ENCODE assay signal across 27 cellular contexts in genomic region chr2:120320318-120320851, GRCh38. TPM values are rescaled to one million over a fixed set of nuclear protein-coding genes. Genes with fewer than 3 reads are reported as not detected.
A peak's percentile ranks its signal among the peaks of the same experiment; 100 is the strongest.
DNase-seq lines count a peak whose midpoint lies in the region; ATAC-seq and TF ChIP-seq lines count a peak whose summit lies in the region.
"Had no signal": no experiment of that assay in that cellular context is flagged by ENCODE, and none has a peak within 500 bp of the region (broad histone marks: within the 10 kb centered on the region; RNA-seq: fewer than 3 reads in every experiment).

No MANE protein-coding gene starts in this region.

- H3K9me3 ChIP-seq in SJCRH30 (replicated peaks) (no peaks in the 10 kb centered on the region), neutrophil (no peaks in the 10 kb centered on the region)
- H3K9me3 ChIP-seq: heart left ventricle, thoracic aorta had no signal

- H3K4me3 ChIP-seq in AG10803 (ENCODE audit: low read length) (no peak overlapping the region), SJCRH30 (no peak overlapping the region), neutrophil (ENCODE audit: low read depth in 1 of 2, low read length in 1 of 2) (peak overlapping the region; percentile 11 to 36)
- H3K4me3 ChIP-seq: coronary artery, heart left ventricle, skin epidermis, thoracic aorta had no signal

- H3K27me3 Mint-ChIP-seq in activated CD4-positive, alpha-beta memory T cell treated with anti-CD3 and anti-CD28 coated beads for 36 hours = no peaks in the 10 kb centered on the region
- H3K27me3 Mint-ChIP-seq: activated CD4-positive, alpha-beta T cell treated with anti-CD3 and anti-CD28 coated beads, Interleukin-2, amount 10 ng/mL, durations not matched to agents 7 days and 5 days; activated naive CD8-positive, alpha-beta T cell treated with anti-CD3 and anti-CD28 coated beads for 36 hours; activated T-cell treated with anti-CD3 and anti-CD28 coated beads, Interleukin-2, amount 50 U/mL, for 24 hours; CD4-positive, alpha-beta memory T cell; naive thymus-derived CD8-positive, alpha-beta T cell; stimulated activated naive CD8-positive, alpha-beta T cell treated with anti-CD3 and anti-CD28 coated beads, Interleukin-15, Interleukin-2, amounts not matched to agents 100 ng/mL and 50 ng/mL, for 24 hours had no signal

- CTCF ChIA-PET in activated CD4-positive, alpha-beta memory T cell treated with anti-CD3 and anti-CD28 coated beads for 36 hours (lab: Charles Lee) = no interaction called here

- H3K27me3 ChIP-seq in SJCRH30 = peaks cover 17% of the 10 kb centered on the region
- H3K27me3 ChIP-seq in neutrophil = no peaks in the 10 kb centered on the region
- H3K27me3 ChIP-seq: foreskin keratinocyte, heart left ventricle had no signal

- TF ChIP-seq CTCF in AG10803 (conservative IDR thresholded peaks at IDR 0.05; ENCODE audit: low read length) (no peak), neutrophil (IDR thresholded peaks at IDR 0.05) (no peak)

- H3K4me1 ChIP-seq in SJCRH30 (no peaks in the 10 kb centered on the region), neutrophil (ENCODE audit: control insufficient read depth in 1 of 2, insufficient read depth in 1 of 2, low read depth in 1 of 2, low read length in 1 of 2) (peaks cover 41 to 45% of the 10 kb centered on the region in 2 experiments)
- H3K4me1 ChIP-seq: foreskin keratinocyte had no signal

- intact Hi-C loops in activated CD4-positive, alpha-beta memory T cell treated with anti-CD3 and anti-CD28 coated beads for 36 hours (cut with micrococcal nuclease) = no loop called here

- peak; percentile 79 for ATAC-seq in esophagus mucosa
- ATAC-seq in HG03045 (IDR thresholded peaks at IDR 0.05; ENCODE audit: unreplicated experiment) = no peak
- ATAC-seq: effector memory CD8-positive, alpha-beta T cell; foreskin keratinocyte; heart left ventricle; naive thymus-derived CD8-positive, alpha-beta T cell had no signal

- no peaks in the 10 kb centered on the region for H3K9me3 Mint-ChIP-seq in activated CD4-positive, alpha-beta memory T cell treated with anti-CD3 and anti-CD28 coated beads for 36 hours
- H3K9me3 Mint-ChIP-seq: activated B cell treated with CpG ODN at 0.5 μM for 24 hours; activated CD4-positive, alpha-beta T cell treated with anti-CD3 and anti-CD28 coated beads, Interleukin-2, amount 10 ng/mL, durations not matched to agents 7 days and 5 days; activated naive CD8-positive, alpha-beta T cell treated with anti-CD3 and anti-CD28 coated beads for 36 hours; activated T-cell treated with anti-CD3 and anti-CD28 coated beads, Interleukin-2, amount 50 U/mL, for 24 hours; effector memory CD8-positive, alpha-beta T cell; naive thymus-derived CD8-positive, alpha-beta T cell; stimulated activated naive CD8-positive, alpha-beta T cell treated with anti-CD3 and anti-CD28 coated beads, Interleukin-15, Interleukin-2, amounts not matched to agents 100 ng/mL and 50 ng/mL, for 24 hours had no signal

- H3K4me3 Mint-ChIP-seq in activated CD4-positive, alpha-beta memory T cell treated with anti-CD3 and anti-CD28 coated beads for 36 hours = no peak overlapping the region
- H3K4me3 Mint-ChIP-seq: activated B cell treated with CpG ODN at 0.5 μM for 24 hours; activated CD4-positive, alpha-beta T cell treated with anti-CD3 and anti-CD28 coated beads, Interleukin-2, amount 10 ng/mL, durations not matched to agents 7 days and 5 days; activated naive CD8-positive, alpha-beta T cell treated with anti-CD3 and anti-CD28 coated beads for 36 hours; activated T-cell treated with anti-CD3 and anti-CD28 coated beads, Interleukin-2, amount 50 U/mL, for 24 hours; CD4-positive, alpha-beta memory T cell; effector memory CD8-positive, alpha-beta T cell; naive thymus-derived CD8-positive, alpha-beta T cell; stimulated activated naive CD8-positive, alpha-beta T cell treated with anti-CD3 and anti-CD28 coated beads, Interleukin-15, Interleukin-2, amounts not matched to agents 100 ng/mL and 50 ng/mL, for 24 hours had no signal

- DNase-seq in AG10803 (ENCODE audit: low read depth) (peak; percentile 10), SJCRH30 (peak; percentile 81 to 93), SKM-1 treated with dmso at 0.1 percent for 144 hours (lab: John Stamatoyannopoulos, UW; ENCODE audit: unreplicated experiment) (no peak), OCI-M1 (lab: John Stamatoyannopoulos, UW) (no peak)
- DNase-seq in activated CD4-positive, alpha-beta memory T cell treated with anti-CD3 and anti-CD28 coated beads for 36 hours = no peak
- DNase-seq: activated B cell treated with CpG ODN at 0.5 μM for 24 hours; activated CD4-positive, alpha-beta T cell treated with anti-CD3 and anti-CD28 coated beads, Interleukin-2, amount 10 ng/mL, durations not matched to agents 7 days and 5 days; activated effector memory CD4-positive, alpha-beta T cell treated with anti-CD3 and anti-CD28 coated beads, Interleukin-2, amount 50 U/mL, for 16 hours; activated naive CD8-positive, alpha-beta T cell treated with anti-CD3 and anti-CD28 coated beads for 36 hours; activated T-cell treated with anti-CD3 and anti-CD28 coated beads, Interleukin-2, amount 50 U/mL, for 24 hours; CD4-positive, alpha-beta memory T cell; effector memory CD8-positive, alpha-beta T cell; KBM-7; NCI-H226; occipital lobe had no signal

- H3K4me1 Mint-ChIP-seq in activated CD4-positive, alpha-beta memory T cell treated with anti-CD3 and anti-CD28 coated beads for 36 hours (ENCODE audit: low read depth) = no peaks in the 10 kb centered on the region
- H3K4me1 Mint-ChIP-seq: activated B cell treated with CpG ODN at 0.5 μM for 24 hours had no signal

- POLR2A ChIA-PET in activated CD4-positive, alpha-beta memory T cell treated with anti-CD3 and anti-CD28 coated beads for 36 hours (lab: Charles Lee) = no interaction called here

- no peak overlapping the region for H3K27ac Mint-ChIP-seq in activated CD4-positive, alpha-beta memory T cell treated with anti-CD3 and anti-CD28 coated beads for 36 hours
- H3K27ac Mint-ChIP-seq: activated B cell treated with CpG ODN at 0.5 μM for 24 hours; activated CD4-positive, alpha-beta T cell treated with anti-CD3 and anti-CD28 coated beads, Interleukin-2, amount 10 ng/mL, durations not matched to agents 7 days and 5 days; activated naive CD8-positive, alpha-beta T cell treated with anti-CD3 and anti-CD28 coated beads for 36 hours; activated T-cell treated with anti-CD3 and anti-CD28 coated beads, Interleukin-2, amount 50 U/mL, for 24 hours; CD4-positive, alpha-beta memory T cell; effector memory CD8-positive, alpha-beta T cell; naive thymus-derived CD8-positive, alpha-beta T cell; stimulated activated naive CD8-positive, alpha-beta T cell treated with anti-CD3 and anti-CD28 coated beads, Interleukin-15, Interleukin-2, amounts not matched to agents 100 ng/mL and 50 ng/mL, for 24 hours had no signal

- H3K36me3 ChIP-seq in SJCRH30 = no peaks in the 10 kb centered on the region
- H3K36me3 ChIP-seq in neutrophil = no peaks in the 10 kb centered on the region
- H3K36me3 ChIP-seq: heart left ventricle, thoracic aorta had no signal

- no peaks in the 10 kb centered on the region for H3K36me3 Mint-ChIP-seq in activated CD4-positive, alpha-beta memory T cell treated with anti-CD3 and anti-CD28 coated beads for 36 hours
- H3K36me3 Mint-ChIP-seq: activated naive CD8-positive, alpha-beta T cell treated with anti-CD3 and anti-CD28 coated beads for 36 hours; CD4-positive, alpha-beta memory T cell; naive thymus-derived CD8-positive, alpha-beta T cell had no signal

- H3K27ac ChIP-seq in SJCRH30 = no peak overlapping the region
- H3K27ac ChIP-seq in neutrophil = peak overlapping the region; percentile 64
- H3K27ac ChIP-seq: coronary artery, foreskin keratinocyte, heart left ventricle, thoracic aorta had no signal

RNA-seq across cellular contexts. Expression of gene INHBB, which starts 25.6 kb away (rescaled TPM):
- not detected in 2 replicates for total RNA-seq in SJCRH30 (2014; rRNA removed; shearing (Covaris generic))
- total RNA-seq in esophagus mucosa = 0.72 TPM
- not detected for total RNA-seq in activated CD4-positive, alpha-beta memory T cell treated with anti-CD3 and anti-CD28 coated beads for 36 hours
- total RNA-seq: activated B cell treated with CpG ODN at 0.5 μM for 24 hours; activated CD4-positive, alpha-beta T cell treated with anti-CD3 and anti-CD28 coated beads, Interleukin-2, amount 10 ng/mL, durations not matched to agents 7 days and 5 days; activated naive CD8-positive, alpha-beta T cell treated with anti-CD3 and anti-CD28 coated beads for 36 hours; CD4-positive, alpha-beta memory T cell; foreskin keratinocyte; naive thymus-derived CD8-positive, alpha-beta T cell; SK-MEL-5; T-helper 1 cell treated with Interleukin-12 subunit alpha and Interleukin-12 subunit beta and Interleukin-4 antibody, amounts not matched to agents 30 ng/mL and 1 ng/mL, for 36 hours had no signal

Comparison
In these comparisons a context has a peak if more than half of its experiments do, and no peak if none do; other contexts are left out.
1. DNase-seq: peak in AG10803 (single experiment) and SJCRH30 (2 of 2); none in SKM-1 treated with dmso at 0.1 percent for 144 hours (single experiment), activated CD4-positive, alpha-beta memory T cell treated with anti-CD3 and anti-CD28 coated beads for 36 hours (single experiment) and OCI-M1 (single experiment).
2. H3K4me3 ChIP-seq: peak in neutrophil (2 of 2); none in AG10803 (single experiment) and SJCRH30 (single experiment).